11 cellular contexts compared by ENCODE assay signal in the genomic region with DNA sequence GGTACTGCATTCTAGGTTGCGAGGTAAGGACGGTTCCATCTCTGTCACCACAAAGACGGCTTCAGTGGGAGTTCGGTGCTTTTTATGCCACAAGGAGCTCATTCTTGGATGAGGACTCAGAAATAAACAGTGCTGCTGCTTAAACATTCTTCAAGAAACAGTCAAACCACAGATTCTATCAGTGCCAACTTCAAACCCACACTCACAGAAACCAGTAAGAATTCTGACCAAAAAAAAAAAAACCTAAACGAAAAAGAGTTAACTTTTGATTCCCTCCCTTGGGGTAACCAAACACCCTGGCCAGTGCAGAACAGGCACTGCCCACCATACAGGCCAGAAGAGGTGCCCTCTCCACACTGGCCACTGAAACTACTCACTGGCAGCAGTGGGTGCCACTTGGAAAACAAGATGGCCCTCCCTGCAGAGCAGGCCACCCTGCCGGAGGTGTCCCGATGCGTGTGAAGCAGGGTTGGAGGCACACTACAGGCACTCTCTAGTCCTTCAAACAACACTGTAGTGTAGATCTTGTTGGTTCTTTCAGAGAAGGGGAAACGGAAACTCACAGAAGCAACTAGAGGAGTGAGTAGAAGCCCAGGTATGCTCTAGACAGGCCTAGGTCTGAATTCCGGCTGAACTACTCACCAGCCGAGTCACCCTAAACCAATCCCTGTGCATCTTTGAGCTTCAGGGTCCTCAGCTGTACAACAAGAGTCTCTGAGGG.
DNase-seq lines count a peak whose midpoint lies in the region; TF ChIP-seq lines count a peak whose summit lies in the region.
"Had no signal": no experiment of that assay in that cellular context is flagged by ENCODE, and none has a peak within 500 bp of the region (broad histone marks: within the 10 kb centered on the region; RNA-seq: fewer than 3 reads in every experiment).

No MANE protein-coding gene starts in this region.

- H3K9me3 ChIP-seq in CD4-positive, alpha-beta memory T cell (ENCODE audit: control insufficient read depth in 1 of 2, low read length in 2 of 2): no peaks in the 10 kb centered on the region
- H3K9me3 ChIP-seq in MG63 (no peaks in the 10 kb centered on the region), OCI-LY7 (ENCODE audit: low read length) (no peaks in the 10 kb centered on the region)
- H3K9me3 ChIP-seq: suprapubic skin had no signal

- peak in 4 of 5 donors; percentile 29 to 51 (median 36) for DNase-seq in CD4-positive, alpha-beta memory T cell
- DNase-seq in MG63 (peak; percentile 83), kidney tubule cell (ENCODE audit: low spot score) (peak; percentile 95), SKM-1 (lab: John Stamatoyannopoulos, UW; ENCODE audit: unreplicated experiment) (no peak), endothelial cell (ENCODE audit: low spot score) (no peak), OCI-LY7 (ENCODE audit: low spot score) (no peak), NCI-H1436 treated with DMSO at 0.1 percent for 48 hours (lab: John Stamatoyannopoulos, UW) (no peak)
- DNase-seq: H7, NCI-H1105 had no signal

- no peaks in the 10 kb centered on the region for H3K27me3 Mint-ChIP-seq in CD4-positive, alpha-beta memory T cell
- no peaks in the 10 kb centered on the region for H3K27me3 Mint-ChIP-seq in activated naive CD8-positive, alpha-beta T cell
- peaks cover 11% of the 10 kb centered on the region for H3K27me3 Mint-ChIP-seq in endothelial cell (ENCODE audit: unreplicated experiment)

- CTCF ChIA-PET in CD4-positive, alpha-beta memory T cell (lab: Charles Lee; ENCODE audit: partially characterized antibody): interaction anchor here (0.8 to 2.9 kb wide), 3 partner anchors 20 to 97 kb away, joined by 3 to 9 read pairs (median 3); a partner anchor contains a TSS
- CTCF ChIA-PET in OCI-LY7 (lab: Charles Lee; ENCODE audit: unreplicated experiment): no interaction called here

- TF ChIP-seq CTCF in endothelial cell (IDR thresholded peaks at IDR 0.05; ENCODE audit: unreplicated experiment): no peak
- TF ChIP-seq CTCF in OCI-LY7 (conservative IDR thresholded peaks at IDR 0.05; ENCODE audit: low read length): no peak

- peak overlapping the region; percentile 73 to 97 (median 89) for H3K27ac Mint-ChIP-seq in CD4-positive, alpha-beta memory T cell
- H3K27ac Mint-ChIP-seq in activated naive CD8-positive, alpha-beta T cell: peak overlapping the region; percentile 93
- H3K27ac Mint-ChIP-seq in endothelial cell (ENCODE audit: unreplicated experiment): no peak overlapping the region

- H3K4me2 ChIP-seq in OCI-LY7 (ENCODE audit: low read length): no peak overlapping the region

- POLR2A ChIA-PET in CD4-positive, alpha-beta memory T cell (lab: Charles Lee; ENCODE audit: partially characterized antibody): interaction anchor here (0.7 to 2.1 kb wide), 6 partner anchors 18 to 939 kb away, joined by 3 to 13 read pairs (median 4); a partner anchor contains a TSS
- POLR2A ChIA-PET in OCI-LY7 (lab: Charles Lee): no interaction called here

- peaks cover 0 to 2% (median 0%) of the 10 kb centered on the region in 8 donors for H3K9me3 Mint-ChIP-seq in CD4-positive, alpha-beta memory T cell
- no peaks in the 10 kb centered on the region for H3K9me3 Mint-ChIP-seq in activated naive CD8-positive, alpha-beta T cell (ENCODE audit: low read depth)
- H3K9me3 Mint-ChIP-seq in endothelial cell (ENCODE audit: unreplicated experiment): no peaks in the 10 kb centered on the region

- H3K4me3 Mint-ChIP-seq in CD4-positive, alpha-beta memory T cell: peak overlapping the region; percentile 53 to 81 (median 68)
- H3K4me3 Mint-ChIP-seq in activated naive CD8-positive, alpha-beta T cell: peak overlapping the region; percentile 38
- H3K4me3 Mint-ChIP-seq in endothelial cell (ENCODE audit: unreplicated experiment): no peak overlapping the region

- H3K27me3 ChIP-seq in CD4-positive, alpha-beta memory T cell (ENCODE audit: insufficient read depth, low read length): no peaks in the 10 kb centered on the region
- no peaks in the 10 kb centered on the region for H3K27me3 ChIP-seq in MG63
- H3K27me3 ChIP-seq: suprapubic skin had no signal

- H3K4me1 Mint-ChIP-seq in CD4-positive, alpha-beta memory T cell: peaks cover 22 to 75% (median 46%) of the 10 kb centered on the region in 4 donors
- H3K4me1 Mint-ChIP-seq in activated naive CD8-positive, alpha-beta T cell (ENCODE audit: low read depth): peaks cover 74% of the 10 kb centered on the region
- peaks cover 13% of the 10 kb centered on the region for H3K4me1 Mint-ChIP-seq in endothelial cell (ENCODE audit: unreplicated experiment)

- no peak overlapping the region for H3K27ac ChIP-seq in CD4-positive, alpha-beta memory T cell (ENCODE audit: low read depth, low read length)
- H3K27ac ChIP-seq in OCI-LY7 (ENCODE audit: low read depth, low read length, poor library complexity, severe bottlenecking): no peak overlapping the region
- H3K27ac ChIP-seq: suprapubic skin had no signal

- no peaks in the 10 kb centered on the region for H3K36me3 ChIP-seq in CD4-positive, alpha-beta memory T cell (ENCODE audit: insufficient read depth, low read length)
- no peaks in the 10 kb centered on the region for H3K36me3 ChIP-seq in MG63
- H3K36me3 ChIP-seq in OCI-LY7 (ENCODE audit: insufficient read depth, low read length): no peaks in the 10 kb centered on the region
- H3K36me3 ChIP-seq: suprapubic skin had no signal

- no peaks in the 10 kb centered on the region for H3K79me2 ChIP-seq in OCI-LY7 (ENCODE audit: insufficient read depth, low read depth, low read length)

- intact Hi-C loops in CD4-positive, alpha-beta memory T cell (cut with micrococcal nuclease): loop anchor here (1.0 to 10.0 kb wide), 5 partner anchors 18 to 132 kb away; a partner anchor contains a TSS
- intact Hi-C loops in OCI-LY7 (cut with micrococcal nuclease; ENCODE audit: unreplicated experiment): no loop called here

- no peaks in the 10 kb centered on the region for H3K9me2 ChIP-seq in OCI-LY7 (ENCODE audit: insufficient read depth, low read length)

- no TSS peak for BruUV-seq in OCI-LY7 (replicated peaks; lab: Mats Ljungman, UMichigan)

- H3K4me1 ChIP-seq in CD4-positive, alpha-beta memory T cell (ENCODE audit: insufficient read depth, low read length): peaks cover 68% of the 10 kb centered on the region
- H3K4me1 ChIP-seq in OCI-LY7 (ENCODE audit: insufficient read depth, low read length, poor library complexity, severe bottlenecking): no peaks in the 10 kb centered on the region

- H2AFZ ChIP-seq in OCI-LY7 (ENCODE audit: low read length): no peak overlapping the region

- no peak overlapping the region for H3K4me3 ChIP-seq in CD4-positive, alpha-beta memory T cell (ENCODE audit: low read length in 2 of 2)
- H3K4me3 ChIP-seq in MG63: no peak overlapping the region
- H3K4me3 ChIP-seq in OCI-LY7 (ENCODE audit: low read depth, low read length, poor library complexity, severe bottlenecking): no peak overlapping the region
- H3K4me3 ChIP-seq: suprapubic skin had no signal

- H4K20me1 ChIP-seq in OCI-LY7 (ENCODE audit: insufficient read depth, low read length): no peaks in the 10 kb centered on the region

- H3K36me3 Mint-ChIP-seq in CD4-positive, alpha-beta memory T cell: peaks cover 3 to 6% of the 10 kb centered on the region in 2 donors
- peaks cover 7% of the 10 kb centered on the region for H3K36me3 Mint-ChIP-seq in activated naive CD8-positive, alpha-beta T cell
- peaks cover 8% of the 10 kb centered on the region for H3K36me3 Mint-ChIP-seq in endothelial cell (ENCODE audit: low read depth, unreplicated experiment)

Comparison
In these comparisons a context has a peak if more than half of its experiments do, and no peak if none do; other contexts are left out.
1. DNase-seq: peak in CD4-positive, alpha-beta memory T cell (4 of 5), MG63 (single experiment) and kidney tubule cell (single experiment); none in SKM-1 (single experiment), endothelial cell (single experiment), OCI-LY7 (single experiment) and NCI-H1436 treated with DMSO at 0.1 percent for 48 hours (single experiment).